In the genomic region with DNA sequence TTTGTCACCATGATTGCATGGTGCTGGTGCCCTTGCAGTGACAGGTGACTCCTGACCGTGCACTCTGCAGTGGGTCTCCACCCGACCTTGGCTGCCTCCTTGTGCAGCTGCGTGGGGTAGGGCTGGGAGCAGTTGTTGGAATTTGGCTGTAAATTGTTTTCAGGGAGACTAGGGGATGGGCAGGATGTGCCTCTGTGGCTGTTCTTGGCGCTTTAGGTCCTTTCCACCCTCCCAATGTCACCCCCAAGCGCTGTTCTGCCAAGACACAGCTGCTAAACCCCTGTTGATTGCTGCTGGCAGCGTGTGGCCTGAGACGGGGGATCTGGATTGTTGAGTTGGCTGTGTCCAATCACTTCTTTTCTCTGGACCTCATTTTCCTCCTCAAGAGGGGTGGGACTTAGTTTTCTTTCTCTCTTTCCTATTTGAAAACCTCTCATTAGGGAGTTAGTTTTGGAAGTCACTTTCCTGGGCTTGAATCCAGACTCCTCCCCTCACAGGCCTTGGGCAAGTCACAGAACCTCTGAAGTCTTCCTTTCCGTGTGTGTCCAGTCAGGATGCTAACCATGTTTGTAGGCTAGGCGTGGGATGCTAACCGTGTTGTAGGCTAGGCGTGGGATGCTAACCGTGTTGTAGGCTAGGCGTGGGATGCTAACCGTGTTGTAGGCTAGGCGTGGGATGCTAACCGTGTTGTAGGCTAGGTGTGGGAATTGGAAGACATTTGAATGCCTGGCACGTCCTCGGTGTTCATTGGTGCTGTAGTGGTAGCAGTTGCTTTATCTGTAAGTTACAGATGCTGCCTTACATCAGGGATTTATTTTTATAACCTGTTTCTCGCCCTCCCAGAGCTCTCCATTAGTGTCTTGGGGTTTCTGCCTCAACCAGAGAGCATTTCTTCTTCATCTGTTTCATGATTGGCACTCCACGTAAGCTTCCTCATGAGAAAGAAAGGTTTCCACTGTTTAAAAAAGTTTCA, we compare ENCODE assay signal across 9 cellular contexts. TPM values are rescaled to one million over a fixed set of nuclear protein-coding genes. Genes with fewer than 3 reads are reported as not detected.
DNase-seq lines count a peak whose midpoint lies in the region; ATAC-seq and TF ChIP-seq lines count a peak whose summit lies in the region.
"Had no signal": no experiment of that assay in that cellular context is flagged by ENCODE, and none has a peak within 500 bp of the region (broad histone marks: within the 10 kb centered on the region; RNA-seq: fewer than 3 reads in every experiment).

No MANE protein-coding gene starts in this region.

- peaks cover 37 to 90% (median 53%) of the 10 kb centered on the region in 4 donors for H3K4me1 ChIP-seq in transverse colon

- no peak for DNase-seq in activated T-cell treated with anti-CD3 and anti-CD28 coated beads, Interleukin-2, amount 50 U/mL, for 72 hours
- DNase-seq in activated T-cell treated with anti-CD3 and anti-CD28 coated beads for 4 hours (no peak), left lobe of liver (ENCODE audit: low spot score) (no peak), transverse colon (no peak)
- no peak for DNase-seq in activated CD4-positive, CD25-positive, alpha-beta regulatory T cell (lab: John Stamatoyannopoulos, UW)

- H3K27me3 ChIP-seq in transverse colon: no peaks in the 10 kb centered on the region

- no peak for TF ChIP-seq POLR2A in transverse colon (IDR thresholded peaks at IDR 0.05)

- H3K4me3 Mint-ChIP-seq in activated T-cell treated with anti-CD3 and anti-CD28 coated beads, Interleukin-2, amount 50 U/mL, for 72 hours: peak overlapping the region; percentile 78 to 89
- peak overlapping the region in 4 of 5 experiments; percentile 11 to 47 (median 29) for H3K4me3 Mint-ChIP-seq in brain

- H3K27ac ChIP-seq in transverse colon: peak overlapping the region; percentile 6 to 71 (median 60)
- H3K27ac ChIP-seq: SK-N-MC had no signal

- ATAC-seq in activated T-cell treated with anti-CD3 and anti-CD28 coated beads, Interleukin-2, amount 50 U/mL, for 72 hours (replicated peaks in 1 of 2): no peak
- peak; percentile 64 for ATAC-seq in left lobe of liver
- ATAC-seq in GM19455 (IDR thresholded peaks at IDR 0.05; ENCODE audit: unreplicated experiment): no peak
- no peak for ATAC-seq in HG03175 (IDR thresholded peaks at IDR 0.05; ENCODE audit: unreplicated experiment)

- no peaks in the 10 kb centered on the region for H3K36me3 ChIP-seq in transverse colon

- in situ Hi-C loops in transverse colon (cut with MboI; ENCODE audit: low pct_ligation_motif_present in 1 of 4, low pct_unique_long_range_greater_than_20kb in 1 of 4, low sequenced_read_pairs in 3 of 4): no loop called here

- TF ChIP-seq EP300 in transverse colon (IDR thresholded peaks at IDR 0.05; ENCODE audit: low read depth): no peak

- H3K27me3 Mint-ChIP-seq in activated T-cell treated with anti-CD3 and anti-CD28 coated beads, Interleukin-2, amount 50 U/mL, for 72 hours (ENCODE audit: low read depth): no peaks in the 10 kb centered on the region
- H3K27me3 Mint-ChIP-seq in brain: peaks cover 2% of the 10 kb centered on the region

- intact Hi-C loops in transverse colon (cut with DNase I; ENCODE audit: low total_unique reads): no loop called here

- no peak overlapping the region for H3K4me3 ChIP-seq in transverse colon
- H3K4me3 ChIP-seq: SK-N-MC had no signal

- H3K9me3 ChIP-seq in transverse colon: no peaks in the 10 kb centered on the region

- WGBS in transverse colon (ENCODE audit: low coverage in 1 of 2), 2 donors: 72% methylated on average over 20 of the region's 20 CpGs; no CpG with 5 or more reads in 1 of the 2 donors

- peak overlapping the region; percentile 93 for H3K27ac Mint-ChIP-seq in activated T-cell treated with anti-CD3 and anti-CD28 coated beads, Interleukin-2, amount 50 U/mL, for 72 hours
- peak overlapping the region in 3 of 5 experiments; percentile 77 to 96 (median 85) for H3K27ac Mint-ChIP-seq in brain

- peaks cover 0 to 2% of the 10 kb centered on the region in 2 donors for H3K36me3 Mint-ChIP-seq in activated T-cell treated with anti-CD3 and anti-CD28 coated beads, Interleukin-2, amount 50 U/mL, for 72 hours (ENCODE audit: insufficient read depth in 2 of 2)
- no peaks in the 10 kb centered on the region for H3K36me3 Mint-ChIP-seq in brain

- H3K9me3 Mint-ChIP-seq in activated T-cell treated with anti-CD3 and anti-CD28 coated beads, Interleukin-2, amount 50 U/mL, for 72 hours: no peaks in the 10 kb centered on the region
- no peaks in the 10 kb centered on the region for H3K9me3 Mint-ChIP-seq in brain

- H3K4me1 Mint-ChIP-seq in activated T-cell treated with anti-CD3 and anti-CD28 coated beads, Interleukin-2, amount 50 U/mL, for 72 hours (ENCODE audit: low read depth): peaks cover 98% of the 10 kb centered on the region
- H3K4me1 Mint-ChIP-seq in brain: peaks cover 98% of the 10 kb centered on the region

- TF ChIP-seq CTCF in brain (conservative IDR thresholded peaks at IDR 0.05) (no peak), transverse colon (IDR thresholded peaks at IDR 0.05) (no peak)

RNA-seq across cellular contexts. Expression of a gene that starts 8.6 kb away (rescaled TPM):
- total RNA-seq in activated T-cell treated with anti-CD3 and anti-CD28 coated beads, Interleukin-2, amount 50 U/mL, for 72 hours: 10 to 100 TPM; 68.9 to 83.6 TPM
- 29.2 TPM for polyA plus RNA-seq in brain (ENCODE audit: insufficient read depth, low read depth, low replicate concordance)
- total RNA-seq in left lobe of liver (51.5 TPM), transverse colon (100 to 1,000 TPM in 1 of 4 donors, 10 to 100 TPM in 3; 48.8 to 106 (median 92.3) TPM)
